ENCODE assay signal across 1 cellular context in the genomic region with DNA sequence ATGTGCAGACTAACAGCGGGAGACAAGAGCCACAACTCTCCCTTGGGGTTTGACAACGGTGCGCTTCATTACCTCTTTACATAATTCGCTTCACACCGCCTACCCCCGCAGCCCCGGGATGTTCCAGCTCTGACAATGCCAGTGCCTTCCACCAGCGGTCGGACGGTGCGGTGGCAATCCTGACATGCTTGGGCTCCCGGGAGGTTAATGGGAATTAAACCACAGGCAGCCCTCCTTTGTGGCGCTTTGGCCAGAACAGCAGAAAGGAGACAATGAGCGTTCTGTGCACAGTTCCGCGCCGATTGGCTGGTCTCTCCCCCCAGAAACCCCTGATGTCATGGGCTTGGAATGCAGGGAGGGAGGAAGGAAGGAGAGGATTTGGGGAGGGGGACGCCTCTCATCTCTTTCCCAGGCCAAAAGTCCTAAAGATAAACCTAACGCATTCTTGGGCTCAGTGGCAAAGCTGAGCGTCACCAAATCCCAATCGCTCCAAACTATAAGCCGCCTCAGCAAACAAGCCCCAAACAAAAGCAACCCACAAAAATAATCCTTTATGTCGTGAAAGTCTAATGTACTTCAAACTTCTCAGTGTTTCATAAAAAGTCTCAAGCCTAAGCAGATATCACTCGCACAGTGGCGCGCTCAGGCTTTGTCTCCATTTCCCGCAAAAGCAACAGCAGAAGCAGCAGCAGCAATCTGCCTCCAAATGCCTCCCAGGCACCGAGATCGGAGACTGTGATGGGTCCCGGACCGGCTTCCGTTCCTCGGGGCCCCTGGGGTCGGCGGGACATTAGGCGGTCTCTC.
TF ChIP-seq lines count a peak whose summit lies in the region.

No MANE protein-coding gene starts in this region.

TF ChIP-seq in HepG2, 621 proteins besides CTCF, POLR2A, EP300 and RAD21 (continued from another document and continues in another):
- TF ChIP-seq, protein P1, sequence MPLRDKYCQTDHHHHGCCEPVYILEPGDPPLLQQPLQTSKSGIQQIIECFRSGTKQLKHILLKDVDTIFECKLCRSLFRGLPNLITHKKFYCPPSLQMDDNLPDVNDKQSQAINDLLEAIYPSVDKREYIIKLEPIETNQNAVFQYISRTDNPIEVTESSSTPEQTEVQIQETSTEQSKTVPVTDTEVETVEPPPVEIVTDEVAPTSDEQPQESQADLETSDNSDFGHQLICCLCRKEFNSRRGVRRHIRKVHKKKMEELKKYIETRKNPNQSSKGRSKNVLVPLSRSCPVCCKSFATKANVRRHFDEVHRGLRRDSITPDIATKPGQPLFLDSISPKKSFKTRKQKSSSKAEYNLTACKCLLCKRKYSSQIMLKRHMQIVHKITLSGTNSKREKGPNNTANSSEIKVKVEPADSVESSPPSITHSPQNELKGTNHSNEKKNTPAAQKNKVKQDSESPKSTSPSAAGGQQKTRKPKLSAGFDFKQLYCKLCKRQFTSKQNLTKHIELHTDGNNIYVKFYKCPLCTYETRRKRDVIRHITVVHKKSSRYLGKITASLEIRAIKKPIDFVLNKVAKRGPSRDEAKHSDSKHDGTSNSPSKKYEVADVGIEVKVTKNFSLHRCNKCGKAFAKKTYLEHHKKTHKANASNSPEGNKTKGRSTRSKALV (CRISPR knock-in tag; IDR thresholded peaks at IDR 0.05): no peak; the same call in none of the 2 replicates
- TF ChIP-seq CEBPG (CRISPR knock-in tag; IDR thresholded peaks at IDR 0.05): no peak
- TF ChIP-seq, protein P2, sequence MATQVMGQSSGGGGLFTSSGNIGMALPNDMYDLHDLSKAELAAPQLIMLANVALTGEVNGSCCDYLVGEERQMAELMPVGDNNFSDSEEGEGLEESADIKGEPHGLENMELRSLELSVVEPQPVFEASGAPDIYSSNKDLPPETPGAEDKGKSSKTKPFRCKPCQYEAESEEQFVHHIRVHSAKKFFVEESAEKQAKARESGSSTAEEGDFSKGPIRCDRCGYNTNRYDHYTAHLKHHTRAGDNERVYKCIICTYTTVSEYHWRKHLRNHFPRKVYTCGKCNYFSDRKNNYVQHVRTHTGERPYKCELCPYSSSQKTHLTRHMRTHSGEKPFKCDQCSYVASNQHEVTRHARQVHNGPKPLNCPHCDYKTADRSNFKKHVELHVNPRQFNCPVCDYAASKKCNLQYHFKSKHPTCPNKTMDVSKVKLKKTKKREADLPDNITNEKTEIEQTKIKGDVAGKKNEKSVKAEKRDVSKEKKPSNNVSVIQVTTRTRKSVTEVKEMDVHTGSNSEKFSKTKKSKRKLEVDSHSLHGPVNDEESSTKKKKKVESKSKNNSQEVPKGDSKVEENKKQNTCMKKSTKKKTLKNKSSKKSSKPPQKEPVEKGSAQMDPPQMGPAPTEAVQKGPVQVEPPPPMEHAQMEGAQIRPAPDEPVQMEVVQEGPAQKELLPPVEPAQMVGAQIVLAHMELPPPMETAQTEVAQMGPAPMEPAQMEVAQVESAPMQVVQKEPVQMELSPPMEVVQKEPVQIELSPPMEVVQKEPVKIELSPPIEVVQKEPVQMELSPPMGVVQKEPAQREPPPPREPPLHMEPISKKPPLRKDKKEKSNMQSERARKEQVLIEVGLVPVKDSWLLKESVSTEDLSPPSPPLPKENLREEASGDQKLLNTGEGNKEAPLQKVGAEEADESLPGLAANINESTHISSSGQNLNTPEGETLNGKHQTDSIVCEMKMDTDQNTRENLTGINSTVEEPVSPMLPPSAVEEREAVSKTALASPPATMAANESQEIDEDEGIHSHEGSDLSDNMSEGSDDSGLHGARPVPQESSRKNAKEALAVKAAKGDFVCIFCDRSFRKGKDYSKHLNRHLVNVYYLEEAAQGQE (IDR thresholded peaks at IDR 0.05; ENCODE audit: borderline replicate concordance in 1 of 2, low read depth in 1 of 2, low read length in 2 of 2): no peak
- TF ChIP-seq ZNF101 (CRISPR knock-in tag; IDR thresholded peaks at IDR 0.05; ENCODE audit: borderline replicate concordance, low read depth): no peak
- no peak for TF ChIP-seq MIER2 (CRISPR knock-in tag; IDR thresholded peaks at IDR 0.05)
- TF ChIP-seq FOSL2 (CRISPR knock-in tag; IDR thresholded peaks at IDR 0.05): peak; percentile 76
- TF ChIP-seq, protein P3, sequence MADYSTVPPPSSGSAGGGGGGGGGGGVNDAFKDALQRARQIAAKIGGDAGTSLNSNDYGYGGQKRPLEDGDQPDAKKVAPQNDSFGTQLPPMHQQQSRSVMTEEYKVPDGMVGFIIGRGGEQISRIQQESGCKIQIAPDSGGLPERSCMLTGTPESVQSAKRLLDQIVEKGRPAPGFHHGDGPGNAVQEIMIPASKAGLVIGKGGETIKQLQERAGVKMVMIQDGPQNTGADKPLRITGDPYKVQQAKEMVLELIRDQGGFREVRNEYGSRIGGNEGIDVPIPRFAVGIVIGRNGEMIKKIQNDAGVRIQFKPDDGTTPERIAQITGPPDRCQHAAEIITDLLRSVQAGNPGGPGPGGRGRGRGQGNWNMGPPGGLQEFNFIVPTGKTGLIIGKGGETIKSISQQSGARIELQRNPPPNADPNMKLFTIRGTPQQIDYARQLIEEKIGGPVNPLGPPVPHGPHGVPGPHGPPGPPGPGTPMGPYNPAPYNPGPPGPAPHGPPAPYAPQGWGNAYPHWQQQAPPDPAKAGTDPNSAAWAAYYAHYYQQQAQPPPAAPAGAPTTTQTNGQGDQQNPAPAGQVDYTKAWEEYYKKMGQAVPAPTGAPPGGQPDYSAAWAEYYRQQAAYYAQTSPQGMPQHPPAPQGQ (CRISPR knock-in tag; IDR thresholded peaks at IDR 0.05; ENCODE audit: borderline replicate concordance): no peak
- no peak for TF ChIP-seq SIX4 (CRISPR knock-in tag; IDR thresholded peaks at IDR 0.05)
- TF ChIP-seq, protein P4, sequence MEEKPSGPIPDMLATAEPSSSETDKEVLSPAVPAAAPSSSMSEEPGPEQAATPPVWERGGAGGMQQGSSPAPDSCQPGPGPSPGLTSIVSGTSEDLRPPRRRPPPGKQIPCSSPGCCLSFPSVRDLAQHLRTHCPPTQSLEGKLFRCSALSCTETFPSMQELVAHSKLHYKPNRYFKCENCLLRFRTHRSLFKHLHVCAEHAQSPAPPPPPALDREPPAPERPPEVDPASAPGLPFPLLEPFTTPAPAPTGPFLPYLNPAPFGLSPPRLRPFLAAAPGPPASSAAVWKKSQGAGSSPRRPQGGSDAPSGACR (CRISPR knock-in tag; IDR thresholded peaks at IDR 0.05): 0 out of 2 replicates have a peak, but pooled peaks have one; percentile 40
- TF ChIP-seq IKZF1 (IDR thresholded peaks at IDR 0.05): no peak
- TF ChIP-seq CHCHD3 (CRISPR knock-in tag; IDR thresholded peaks at IDR 0.05): no peak
- TF ChIP-seq ZNF749 (CRISPR knock-in tag; IDR thresholded peaks at IDR 0.05; ENCODE audit: borderline replicate concordance): no peak
- no peak for TF ChIP-seq ZNF382 (CRISPR knock-in tag; IDR thresholded peaks at IDR 0.05; ENCODE audit: borderline replicate concordance)
- no peak for TF ChIP-seq NBN (conservative IDR thresholded peaks at IDR 0.05)
- TF ChIP-seq ZNF614 (CRISPR knock-in tag; IDR thresholded peaks at IDR 0.05; ENCODE audit: borderline replicate concordance): 0 out of 2 replicates have a peak, but pooled peaks have one; percentile 10
- no peak for TF ChIP-seq KDM6A (CRISPR knock-in tag; IDR thresholded peaks at IDR 0.05; ENCODE audit: low read depth)
- no peak for TF ChIP-seq ZNF17 (CRISPR knock-in tag; IDR thresholded peaks at IDR 0.05)
- TF ChIP-seq THYN1 (CRISPR knock-in tag; IDR thresholded peaks at IDR 0.05; ENCODE audit: borderline replicate concordance, low read depth): no peak
- no peak for TF ChIP-seq SSRP1 (CRISPR knock-in tag; IDR thresholded peaks at IDR 0.05)
- TF ChIP-seq ATRX (CRISPR knock-in tag; IDR thresholded peaks at IDR 0.05; ENCODE audit: borderline replicate concordance): no peak
- no peak for TF ChIP-seq KLF13 (CRISPR knock-in tag; IDR thresholded peaks at IDR 0.05)
- TF ChIP-seq PAWR (CRISPR knock-in tag; IDR thresholded peaks at IDR 0.05; ENCODE audit: borderline replicate concordance): no peak
- TF ChIP-seq ZSCAN31 (CRISPR knock-in tag; IDR thresholded peaks at IDR 0.05; ENCODE audit: low read depth): no peak
- TF ChIP-seq ZNF557 (CRISPR knock-in tag; IDR thresholded peaks at IDR 0.05): 0 out of 2 replicates have a peak, but pooled peaks have one; percentile 25
- TF ChIP-seq, protein P5, sequence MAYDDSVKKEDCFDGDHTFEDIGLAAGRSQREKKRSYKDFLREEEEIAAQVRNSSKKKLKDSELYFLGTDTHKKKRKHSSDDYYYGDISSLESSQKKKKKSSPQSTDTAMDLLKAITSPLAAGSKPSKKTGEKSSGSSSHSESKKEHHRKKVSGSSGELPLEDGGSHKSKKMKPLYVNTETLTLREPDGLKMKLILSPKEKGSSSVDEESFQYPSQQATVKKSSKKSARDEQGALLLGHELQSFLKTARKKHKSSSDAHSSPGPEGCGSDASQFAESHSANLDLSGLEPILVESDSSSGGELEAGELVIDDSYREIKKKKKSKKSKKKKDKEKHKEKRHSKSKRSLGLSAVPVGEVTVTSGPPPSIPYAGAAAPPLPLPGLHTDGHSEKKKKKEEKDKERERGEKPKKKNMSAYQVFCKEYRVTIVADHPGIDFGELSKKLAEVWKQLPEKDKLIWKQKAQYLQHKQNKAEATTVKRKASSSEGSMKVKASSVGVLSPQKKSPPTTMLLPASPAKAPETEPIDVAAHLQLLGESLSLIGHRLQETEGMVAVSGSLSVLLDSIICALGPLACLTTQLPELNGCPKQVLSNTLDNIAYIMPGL (CRISPR knock-in tag; IDR thresholded peaks at IDR 0.05; ENCODE audit: borderline replicate concordance in 1 of 2, low read depth in 1 of 2): no peak
- no peak for TF ChIP-seq ZNF674 (CRISPR knock-in tag; IDR thresholded peaks at IDR 0.05; ENCODE audit: low read depth)
- no peak for TF ChIP-seq CEBPB (IDR thresholded peaks at IDR 0.05; ENCODE audit: borderline replicate concordance, low read depth, low read length)
- TF ChIP-seq HMG20B (CRISPR knock-in tag; conservative IDR thresholded peaks at IDR 0.05): peak; percentile 11; the same call in 1 of the 2 replicates
- TF ChIP-seq FIP1L1 (IDR thresholded peaks at IDR 0.05; ENCODE audit: borderline replicate concordance, insufficient read depth, low read depth, low read length): no peak
- TF ChIP-seq ZNF329 (CRISPR knock-in tag; IDR thresholded peaks at IDR 0.05; ENCODE audit: low read depth): no peak
- TF ChIP-seq, protein P6, sequence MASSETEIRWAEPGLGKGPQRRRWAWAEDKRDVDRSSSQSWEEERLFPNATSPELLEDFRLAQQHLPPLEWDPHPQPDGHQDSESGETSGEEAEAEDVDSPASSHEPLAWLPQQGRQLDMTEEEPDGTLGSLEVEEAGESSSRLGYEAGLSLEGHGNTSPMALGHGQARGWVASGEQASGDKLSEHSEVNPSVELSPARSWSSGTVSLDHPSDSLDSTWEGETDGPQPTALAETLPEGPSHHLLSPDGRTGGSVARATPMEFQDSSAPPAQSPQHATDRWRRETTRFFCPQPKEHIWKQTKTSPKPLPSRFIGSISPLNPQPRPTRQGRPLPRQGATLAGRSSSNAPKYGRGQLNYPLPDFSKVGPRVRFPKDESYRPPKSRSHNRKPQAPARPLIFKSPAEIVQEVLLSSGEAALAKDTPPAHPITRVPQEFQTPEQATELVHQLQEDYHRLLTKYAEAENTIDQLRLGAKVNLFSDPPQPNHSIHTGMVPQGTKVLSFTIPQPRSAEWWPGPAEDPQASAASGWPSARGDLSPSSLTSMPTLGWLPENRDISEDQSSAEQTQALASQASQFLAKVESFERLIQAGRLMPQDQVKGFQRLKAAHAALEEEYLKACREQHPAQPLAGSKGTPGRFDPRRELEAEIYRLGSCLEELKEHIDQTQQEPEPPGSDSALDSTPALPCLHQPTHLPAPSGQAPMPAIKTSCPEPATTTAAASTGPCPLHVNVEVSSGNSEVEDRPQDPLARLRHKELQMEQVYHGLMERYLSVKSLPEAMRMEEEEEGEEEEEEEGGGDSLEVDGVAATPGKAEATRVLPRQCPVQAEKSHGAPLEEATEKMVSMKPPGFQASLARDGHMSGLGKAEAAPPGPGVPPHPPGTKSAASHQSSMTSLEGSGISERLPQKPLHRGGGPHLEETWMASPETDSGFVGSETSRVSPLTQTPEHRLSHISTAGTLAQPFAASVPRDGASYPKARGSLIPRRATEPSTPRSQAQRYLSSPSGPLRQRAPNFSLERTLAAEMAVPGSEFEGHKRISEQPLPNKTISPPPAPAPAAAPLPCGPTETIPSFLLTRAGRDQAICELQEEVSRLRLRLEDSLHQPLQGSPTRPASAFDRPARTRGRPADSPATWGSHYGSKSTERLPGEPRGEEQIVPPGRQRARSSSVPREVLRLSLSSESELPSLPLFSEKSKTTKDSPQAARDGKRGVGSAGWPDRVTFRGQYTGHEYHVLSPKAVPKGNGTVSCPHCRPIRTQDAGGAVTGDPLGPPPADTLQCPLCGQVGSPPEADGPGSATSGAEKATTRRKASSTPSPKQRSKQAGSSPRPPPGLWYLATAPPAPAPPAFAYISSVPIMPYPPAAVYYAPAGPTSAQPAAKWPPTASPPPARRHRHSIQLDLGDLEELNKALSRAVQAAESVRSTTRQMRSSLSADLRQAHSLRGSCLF (CRISPR knock-in tag; IDR thresholded peaks at IDR 0.05; ENCODE audit: borderline replicate concordance): no peak
- TF ChIP-seq ZNF670 (CRISPR knock-in tag; IDR thresholded peaks at IDR 0.05; ENCODE audit: borderline replicate concordance): peak; percentile 13; the same call in 1 of the 2 replicates
- 0 out of 2 replicates have a peak, but pooled peaks have one; percentile 58 for TF ChIP-seq SATB2 (CRISPR knock-in tag; IDR thresholded peaks at IDR 0.05)
- TF ChIP-seq, protein P7, sequence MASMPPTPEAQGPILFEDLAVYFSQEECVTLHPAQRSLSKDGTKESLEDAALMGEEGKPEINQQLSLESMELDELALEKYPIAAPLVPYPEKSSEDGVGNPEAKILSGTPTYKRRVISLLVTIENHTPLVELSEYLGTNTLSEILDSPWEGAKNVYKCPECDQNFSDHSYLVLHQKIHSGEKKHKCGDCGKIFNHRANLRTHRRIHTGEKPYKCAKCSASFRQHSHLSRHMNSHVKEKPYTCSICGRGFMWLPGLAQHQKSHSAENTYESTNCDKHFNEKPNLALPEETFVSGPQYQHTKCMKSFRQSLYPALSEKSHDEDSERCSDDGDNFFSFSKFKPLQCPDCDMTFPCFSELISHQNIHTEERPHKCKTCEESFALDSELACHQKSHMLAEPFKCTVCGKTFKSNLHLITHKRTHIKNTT (CRISPR knock-in tag; IDR thresholded peaks at IDR 0.05): no peak
- no peak for TF ChIP-seq ZNF644 (CRISPR knock-in tag; IDR thresholded peaks at IDR 0.05; ENCODE audit: low read depth)
- TF ChIP-seq ARNTL (CRISPR knock-in tag; IDR thresholded peaks at IDR 0.05): no peak
- TF ChIP-seq ZFYVE20 (CRISPR knock-in tag; IDR thresholded peaks at IDR 0.05; ENCODE audit: borderline replicate concordance, low read depth): no peak
- no peak for TF ChIP-seq ZSCAN21 (CRISPR knock-in tag; IDR thresholded peaks at IDR 0.05; ENCODE audit: borderline replicate concordance)
- TF ChIP-seq, protein P8, sequence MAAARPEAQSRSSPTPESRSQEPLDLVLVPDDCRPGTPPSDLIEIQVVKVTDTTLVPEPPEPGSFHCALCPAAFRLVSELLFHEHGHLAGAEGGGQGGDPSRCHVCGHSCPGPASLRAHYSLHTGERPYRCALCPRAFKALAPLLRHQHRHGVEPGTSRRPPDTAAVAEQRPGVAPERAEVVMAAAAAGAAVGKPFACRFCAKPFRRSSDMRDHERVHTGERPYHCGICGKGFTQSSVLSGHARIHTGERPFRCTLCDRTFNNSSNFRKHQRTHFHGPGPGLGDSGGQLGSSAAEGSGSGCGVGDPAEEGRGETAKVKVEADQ (CRISPR knock-in tag; IDR thresholded peaks at IDR 0.05; ENCODE audit: borderline replicate concordance): 0 out of 2 replicates have a peak, but pooled peaks have one; percentile 16
